ENCODE assay signal across 1 cellular context in the genomic region with DNA sequence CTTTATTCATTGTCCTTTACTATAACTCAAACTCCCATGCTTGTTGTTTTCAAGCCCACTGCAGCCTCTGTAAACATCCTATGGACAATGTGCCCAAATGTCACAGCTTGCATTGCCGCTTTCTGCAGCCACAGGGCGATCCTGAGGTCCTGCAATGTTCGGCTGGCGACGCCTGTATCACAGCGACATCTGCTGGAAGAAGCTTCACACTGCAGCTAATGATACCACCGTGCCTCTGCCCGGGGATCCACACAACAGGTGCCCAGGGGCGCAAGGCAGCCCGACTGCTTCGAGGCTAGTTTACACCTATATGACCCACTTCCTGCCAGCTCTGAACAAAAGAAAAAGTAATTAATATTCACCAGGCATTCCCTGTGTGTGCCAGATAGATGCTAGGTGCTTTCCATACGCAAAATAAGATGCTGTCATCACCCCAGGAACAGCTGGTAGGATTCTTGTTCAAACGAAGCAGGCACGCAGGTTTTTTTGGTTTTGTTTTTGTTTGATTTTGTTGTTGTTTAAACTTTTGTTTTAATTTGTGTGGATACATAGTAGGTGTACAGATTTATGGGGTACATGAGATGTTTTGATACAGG.
TF ChIP-seq lines count a peak whose summit lies in the region.

No MANE protein-coding gene starts in this region.

TF ChIP-seq in HEK293, 187 proteins besides CTCF, POLR2A, EP300 and RAD21 (continued from another document):
- TF ChIP-seq, protein P1, sequence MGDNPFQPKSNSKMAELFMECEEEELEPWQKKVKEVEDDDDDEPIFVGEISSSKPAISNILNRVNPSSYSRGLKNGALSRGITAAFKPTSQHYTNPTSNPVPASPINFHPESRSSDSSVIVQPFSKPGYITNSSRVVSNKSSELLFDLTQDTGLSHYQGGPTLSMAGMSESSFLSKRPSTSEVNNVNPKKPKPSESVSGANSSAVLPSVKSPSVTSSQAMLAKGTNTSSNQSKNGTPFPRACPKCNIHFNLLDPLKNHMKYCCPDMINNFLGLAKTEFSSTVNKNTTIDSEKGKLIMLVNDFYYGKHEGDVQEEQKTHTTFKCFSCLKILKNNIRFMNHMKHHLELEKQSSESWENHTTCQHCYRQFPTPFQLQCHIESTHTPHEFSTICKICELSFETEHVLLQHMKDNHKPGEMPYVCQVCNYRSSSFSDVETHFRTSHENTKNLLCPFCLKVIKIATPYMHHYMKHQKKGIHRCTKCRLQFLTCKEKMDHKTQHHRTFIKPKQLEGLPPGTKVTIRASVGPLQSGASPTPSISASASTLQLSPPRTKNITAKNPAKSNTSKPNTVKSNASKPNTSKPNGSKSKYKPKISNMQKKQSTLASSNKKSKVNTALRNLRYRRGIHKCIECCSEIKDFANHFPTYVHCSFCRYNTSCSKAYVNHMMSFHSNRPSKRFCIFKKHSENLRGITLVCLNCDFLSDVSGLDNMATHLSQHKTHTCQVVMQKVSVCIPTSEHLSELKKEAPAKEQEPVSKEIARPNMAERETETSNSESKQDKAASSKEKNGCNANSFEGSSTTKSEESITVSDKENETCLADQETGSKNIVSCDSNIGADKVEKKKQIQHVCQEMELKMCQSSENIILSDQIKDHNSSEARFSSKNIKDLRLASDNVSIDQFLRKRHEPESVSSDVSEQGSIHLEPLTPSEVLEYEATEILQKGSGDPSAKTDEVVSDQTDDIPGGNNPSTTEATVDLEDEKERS (tag by site-specific recombination; IDR thresholded peaks at IDR 0.05), result no peak
- TF ChIP-seq ZNF549 (tag by site-specific recombination; IDR thresholded peaks at IDR 0.05) (no peak), GLIS1 (tag by site-specific recombination; IDR thresholded peaks at IDR 0.05) (no peak), ZNF221 (tag by site-specific recombination; IDR thresholded peaks at IDR 0.05; ENCODE audit: borderline replicate concordance) (no peak), ZNF311 (tag by site-specific recombination; IDR thresholded peaks at IDR 0.05; ENCODE audit: borderline replicate concordance) (no peak), ZNF211 (tag by site-specific recombination; IDR thresholded peaks at IDR 0.05; ENCODE audit: low read depth) (no peak), SCRT2 (tag by site-specific recombination; IDR thresholded peaks at IDR 0.05) (peak; percentile 96), RBAK (tag by site-specific recombination; IDR thresholded peaks at IDR 0.05) (no peak), ZNF664 (tag by site-specific recombination; IDR thresholded peaks at IDR 0.05) (no peak), HOXC10 (CRISPR knock-in tag; IDR thresholded peaks at IDR 0.05) (no peak), ZNF660 (tag by site-specific recombination; IDR thresholded peaks at IDR 0.05) (peak; percentile 37; the same call in 1 of the 2 replicates), SP7 (tag by site-specific recombination; IDR thresholded peaks at IDR 0.05) (no peak), MZF1 (tag by site-specific recombination; IDR thresholded peaks at IDR 0.05; ENCODE audit: borderline replicate concordance) (no peak), ZNF837 (tag by site-specific recombination; IDR thresholded peaks at IDR 0.05) (no peak), SCRT1 (tag by site-specific recombination; IDR thresholded peaks at IDR 0.05; ENCODE audit: borderline replicate concordance) (peak; percentile 88; the same call in 1 of the 2 replicates), ZNF585B (tag by site-specific recombination; IDR thresholded peaks at IDR 0.05) (no peak), ZNF140 (tag by site-specific recombination; IDR thresholded peaks at IDR 0.05) (no peak)
- TF ChIP-seq, protein P2, sequence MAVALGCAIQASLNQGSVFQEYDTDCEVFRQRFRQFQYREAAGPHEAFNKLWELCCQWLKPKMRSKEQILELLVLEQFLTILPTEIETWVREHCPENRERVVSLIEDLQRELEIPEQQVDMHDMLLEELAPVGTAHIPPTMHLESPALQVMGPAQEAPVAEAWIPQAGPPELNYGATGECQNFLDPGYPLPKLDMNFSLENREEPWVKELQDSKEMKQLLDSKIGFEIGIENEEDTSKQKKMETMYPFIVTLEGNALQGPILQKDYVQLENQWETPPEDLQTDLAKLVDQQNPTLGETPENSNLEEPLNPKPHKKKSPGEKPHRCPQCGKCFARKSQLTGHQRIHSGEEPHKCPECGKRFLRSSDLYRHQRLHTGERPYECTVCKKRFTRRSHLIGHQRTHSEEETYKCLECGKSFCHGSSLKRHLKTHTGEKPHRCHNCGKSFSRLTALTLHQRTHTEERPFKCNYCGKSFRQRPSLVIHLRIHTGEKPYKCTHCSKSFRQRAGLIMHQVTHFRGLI (tag by site-specific recombination; IDR thresholded peaks at IDR 0.05), result no peak
- TF ChIP-seq, protein P3, sequence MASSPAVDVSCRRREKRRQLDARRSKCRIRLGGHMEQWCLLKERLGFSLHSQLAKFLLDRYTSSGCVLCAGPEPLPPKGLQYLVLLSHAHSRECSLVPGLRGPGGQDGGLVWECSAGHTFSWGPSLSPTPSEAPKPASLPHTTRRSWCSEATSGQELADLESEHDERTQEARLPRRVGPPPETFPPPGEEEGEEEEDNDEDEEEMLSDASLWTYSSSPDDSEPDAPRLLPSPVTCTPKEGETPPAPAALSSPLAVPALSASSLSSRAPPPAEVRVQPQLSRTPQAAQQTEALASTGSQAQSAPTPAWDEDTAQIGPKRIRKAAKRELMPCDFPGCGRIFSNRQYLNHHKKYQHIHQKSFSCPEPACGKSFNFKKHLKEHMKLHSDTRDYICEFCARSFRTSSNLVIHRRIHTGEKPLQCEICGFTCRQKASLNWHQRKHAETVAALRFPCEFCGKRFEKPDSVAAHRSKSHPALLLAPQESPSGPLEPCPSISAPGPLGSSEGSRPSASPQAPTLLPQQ (tag by site-specific recombination; IDR thresholded peaks at IDR 0.05), result no peak
- TF ChIP-seq, protein P4, sequence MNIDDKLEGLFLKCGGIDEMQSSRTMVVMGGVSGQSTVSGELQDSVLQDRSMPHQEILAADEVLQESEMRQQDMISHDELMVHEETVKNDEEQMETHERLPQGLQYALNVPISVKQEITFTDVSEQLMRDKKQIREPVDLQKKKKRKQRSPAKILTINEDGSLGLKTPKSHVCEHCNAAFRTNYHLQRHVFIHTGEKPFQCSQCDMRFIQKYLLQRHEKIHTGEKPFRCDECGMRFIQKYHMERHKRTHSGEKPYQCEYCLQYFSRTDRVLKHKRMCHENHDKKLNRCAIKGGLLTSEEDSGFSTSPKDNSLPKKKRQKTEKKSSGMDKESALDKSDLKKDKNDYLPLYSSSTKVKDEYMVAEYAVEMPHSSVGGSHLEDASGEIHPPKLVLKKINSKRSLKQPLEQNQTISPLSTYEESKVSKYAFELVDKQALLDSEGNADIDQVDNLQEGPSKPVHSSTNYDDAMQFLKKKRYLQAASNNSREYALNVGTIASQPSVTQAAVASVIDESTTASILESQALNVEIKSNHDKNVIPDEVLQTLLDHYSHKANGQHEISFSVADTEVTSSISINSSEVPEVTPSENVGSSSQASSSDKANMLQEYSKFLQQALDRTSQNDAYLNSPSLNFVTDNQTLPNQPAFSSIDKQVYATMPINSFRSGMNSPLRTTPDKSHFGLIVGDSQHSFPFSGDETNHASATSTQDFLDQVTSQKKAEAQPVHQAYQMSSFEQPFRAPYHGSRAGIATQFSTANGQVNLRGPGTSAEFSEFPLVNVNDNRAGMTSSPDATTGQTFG (tag by site-specific recombination; IDR thresholded peaks at IDR 0.05; ENCODE audit: borderline replicate concordance), result no peak
- TF ChIP-seq, protein P5, sequence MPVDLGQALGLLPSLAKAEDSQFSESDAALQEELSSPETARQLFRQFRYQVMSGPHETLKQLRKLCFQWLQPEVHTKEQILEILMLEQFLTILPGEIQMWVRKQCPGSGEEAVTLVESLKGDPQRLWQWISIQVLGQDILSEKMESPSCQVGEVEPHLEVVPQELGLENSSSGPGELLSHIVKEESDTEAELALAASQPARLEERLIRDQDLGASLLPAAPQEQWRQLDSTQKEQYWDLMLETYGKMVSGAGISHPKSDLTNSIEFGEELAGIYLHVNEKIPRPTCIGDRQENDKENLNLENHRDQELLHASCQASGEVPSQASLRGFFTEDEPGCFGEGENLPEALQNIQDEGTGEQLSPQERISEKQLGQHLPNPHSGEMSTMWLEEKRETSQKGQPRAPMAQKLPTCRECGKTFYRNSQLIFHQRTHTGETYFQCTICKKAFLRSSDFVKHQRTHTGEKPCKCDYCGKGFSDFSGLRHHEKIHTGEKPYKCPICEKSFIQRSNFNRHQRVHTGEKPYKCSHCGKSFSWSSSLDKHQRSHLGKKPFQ (tag by site-specific recombination; IDR thresholded peaks at IDR 0.05), result no peak
- TF ChIP-seq, protein P6, sequence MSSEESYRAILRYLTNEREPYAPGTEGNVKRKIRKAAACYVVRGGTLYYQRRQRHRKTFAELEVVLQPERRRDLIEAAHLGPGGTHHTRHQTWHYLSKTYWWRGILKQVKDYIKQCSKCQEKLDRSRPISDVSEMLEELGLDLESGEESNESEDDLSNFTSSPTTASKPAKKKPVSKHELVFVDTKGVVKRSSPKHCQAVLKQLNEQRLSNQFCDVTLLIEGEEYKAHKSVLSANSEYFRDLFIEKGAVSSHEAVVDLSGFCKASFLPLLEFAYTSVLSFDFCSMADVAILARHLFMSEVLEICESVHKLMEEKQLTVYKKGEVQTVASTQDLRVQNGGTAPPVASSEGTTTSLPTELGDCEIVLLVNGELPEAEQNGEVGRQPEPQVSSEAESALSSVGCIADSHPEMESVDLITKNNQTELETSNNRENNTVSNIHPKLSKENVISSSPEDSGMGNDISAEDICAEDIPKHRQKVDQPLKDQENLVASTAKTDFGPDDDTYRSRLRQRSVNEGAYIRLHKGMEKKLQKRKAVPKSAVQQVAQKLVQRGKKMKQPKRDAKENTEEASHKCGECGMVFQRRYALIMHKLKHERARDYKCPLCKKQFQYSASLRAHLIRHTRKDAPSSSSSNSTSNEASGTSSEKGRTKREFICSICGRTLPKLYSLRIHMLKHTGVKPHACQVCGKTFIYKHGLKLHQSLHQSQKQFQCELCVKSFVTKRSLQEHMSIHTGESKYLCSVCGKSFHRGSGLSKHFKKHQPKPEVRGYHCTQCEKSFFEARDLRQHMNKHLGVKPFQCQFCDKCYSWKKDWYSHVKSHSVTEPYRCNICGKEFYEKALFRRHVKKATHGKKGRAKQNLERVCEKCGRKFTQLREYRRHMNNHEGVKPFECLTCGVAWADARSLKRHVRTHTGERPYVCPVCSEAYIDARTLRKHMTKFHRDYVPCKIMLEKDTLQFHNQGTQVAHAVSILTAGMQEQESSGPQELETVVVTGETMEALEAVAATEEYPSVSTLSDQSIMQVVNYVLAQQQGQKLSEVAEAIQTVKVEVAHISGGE (tag by site-specific recombination; conservative IDR thresholded peaks at IDR 0.05; ENCODE audit: low read depth), result no peak
- TF ChIP-seq, protein P7, sequence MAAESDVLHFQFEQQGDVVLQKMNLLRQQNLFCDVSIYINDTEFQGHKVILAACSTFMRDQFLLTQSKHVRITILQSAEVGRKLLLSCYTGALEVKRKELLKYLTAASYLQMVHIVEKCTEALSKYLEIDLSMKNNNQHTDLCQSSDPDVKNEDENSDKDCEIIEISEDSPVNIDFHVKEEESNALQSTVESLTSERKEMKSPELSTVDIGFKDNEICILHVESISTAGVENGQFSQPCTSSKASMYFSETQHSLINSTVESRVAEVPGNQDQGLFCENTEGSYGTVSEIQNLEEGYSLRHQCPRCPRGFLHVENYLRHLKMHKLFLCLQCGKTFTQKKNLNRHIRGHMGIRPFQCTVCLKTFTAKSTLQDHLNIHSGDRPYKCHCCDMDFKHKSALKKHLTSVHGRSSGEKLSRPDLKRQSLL (tag by site-specific recombination; IDR thresholded peaks at IDR 0.05), result no peak
